17 cellular contexts compared by ENCODE assay signal in genomic region chr2:67667054-67667908, GRCh38.
"Had no signal": no experiment of that assay in that cellular context is flagged by ENCODE, and none has a peak within 500 bp of the region (broad histone marks: within the 10 kb centered on the region; RNA-seq: fewer than 3 reads in every experiment).

No MANE protein-coding gene starts in this region.

- H3K4me3 ChIP-seq: breast epithelium, lung, right atrium auricular region, spleen, upper lobe of left lung had no signal

- H3K4me3 Mint-ChIP-seq: activated naive CD8-positive, alpha-beta T cell; naive thymus-derived CD4-positive, alpha-beta T cell; stimulated activated naive B cell treated with anti-CD40 and anti-IgM and Interleukin-4, amounts not matched to agents 10 μg/mL and 1 μg/mL and 100 μg/mL, for 72 hours had no signal

- ATAC-seq: naive thymus-derived CD4-positive, alpha-beta T cell; stimulated activated naive B cell treated with anti-CD40 and anti-IgM and Interleukin-4, amounts not matched to agents 10 μg/mL and 1 μg/mL and 100 μg/mL, for 72 hours had no signal

- H3K9me3 Mint-ChIP-seq: stimulated activated naive B cell treated with anti-CD40 and anti-IgM and Interleukin-4, amounts not matched to agents 10 μg/mL and 1 μg/mL and 100 μg/mL, for 72 hours had no signal

- H3K36me3 ChIP-seq: breast epithelium, neutrophil, right atrium auricular region, spleen, upper lobe of left lung had no signal

- H3K4me1 Mint-ChIP-seq: naive thymus-derived CD4-positive, alpha-beta T cell; stimulated activated naive B cell treated with anti-CD40 and anti-IgM and Interleukin-4, amounts not matched to agents 10 μg/mL and 1 μg/mL and 100 μg/mL, for 72 hours had no signal

- H3K27ac ChIP-seq: neutrophil, upper lobe of left lung had no signal

- H3K36me3 Mint-ChIP-seq: activated naive CD8-positive, alpha-beta T cell; naive thymus-derived CD4-positive, alpha-beta T cell; stimulated activated naive B cell treated with anti-CD40 and anti-IgM and Interleukin-4, amounts not matched to agents 10 μg/mL and 1 μg/mL and 100 μg/mL, for 72 hours had no signal

- H3K9me3 ChIP-seq: breast epithelium, neutrophil, right atrium auricular region, spleen, upper lobe of left lung had no signal

- H3K4me1 ChIP-seq: breast epithelium, upper lobe of left lung had no signal

- DNase-seq: activated effector memory CD4-positive, alpha-beta T cell treated with Interleukin-2 at 50 U/mL for 16 hours; activated T-cell treated with anti-CD3 and anti-CD28 coated beads, Interleukin-2, amount 50 U/mL, for 1 hour; anterior cingulate cortex; hypothalamus; midbrain; naive thymus-derived CD4-positive, alpha-beta T cell; posterior cingulate gyrus; spleen; stimulated activated CD4-positive, alpha-beta T cell treated with anti-CD3 and anti-CD28 coated beads, Interleukin-1b, Interleukin-23, amount 100 ng/mL, for 48 hours; stimulated activated naive B cell treated with anti-CD40 and anti-IgM and Interleukin-4, amounts not matched to agents 10 μg/mL and 1 μg/mL and 100 μg/mL, for 72 hours; T-helper 2 cell; upper lobe of left lung had no signal

- H3K27ac Mint-ChIP-seq: activated naive CD8-positive, alpha-beta T cell; stimulated activated naive B cell treated with anti-CD40 and anti-IgM and Interleukin-4, amounts not matched to agents 10 μg/mL and 1 μg/mL and 100 μg/mL, for 72 hours had no signal

- H3K27me3 ChIP-seq: breast epithelium, neutrophil, right atrium auricular region, upper lobe of left lung had no signal
